Comparison of ENCODE assay signal across 11 cellular contexts in the genomic region with DNA sequence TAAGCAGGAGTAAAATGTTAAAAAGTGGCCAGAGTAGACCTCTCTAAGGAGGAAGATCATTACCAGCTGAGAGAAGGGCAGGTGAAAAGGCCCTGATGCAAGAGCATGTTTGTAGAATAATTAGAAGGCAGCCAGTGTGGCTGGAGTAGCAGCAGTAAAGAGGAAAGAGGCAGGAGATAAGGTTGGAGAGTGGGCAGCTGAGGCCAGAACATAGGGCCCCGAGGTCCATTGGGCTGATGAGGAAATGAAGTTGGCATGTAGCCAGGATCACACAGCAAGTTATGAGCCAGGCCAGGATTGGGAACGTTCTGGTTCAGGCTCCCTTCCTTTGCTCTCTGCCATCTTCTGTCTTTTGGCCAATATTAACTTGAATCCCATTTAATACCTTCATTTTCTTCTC. TPM values are rescaled to one million over a fixed set of nuclear protein-coding genes. Genes with fewer than 3 reads are reported as not detected.
A peak's percentile ranks its signal among the peaks of the same experiment; 100 is the strongest.
DNase-seq lines count a peak whose midpoint lies in the region; ATAC-seq and TF ChIP-seq lines count a peak whose summit lies in the region.
"Had no signal": no experiment of that assay in that cellular context is flagged by ENCODE, and none has a peak within 500 bp of the region (broad histone marks: within the 10 kb centered on the region; RNA-seq: fewer than 3 reads in every experiment).

No MANE protein-coding gene starts in this region.

- peaks cover 66% of the 10 kb centered on the region for H3K4me1 Mint-ChIP-seq in activated naive CD8-positive, alpha-beta T cell treated with anti-CD3 and anti-CD28 coated beads, Interleukin-2, amount 50 U/mL, for 24 hours
- H3K4me1 Mint-ChIP-seq in activated naive CD8-positive, alpha-beta T cell treated with anti-CD3 and anti-CD28 coated beads for 36 hours = peaks cover 68% of the 10 kb centered on the region

- WGBS in right lobe of liver (ENCODE audit: insufficient coverage, low coverage, low lambda C conversion rate, missing lambda C conversion rate) = 6% methylated on average over 2 of the region's 2 CpGs

- DNase-seq in activated naive CD8-positive, alpha-beta T cell treated with anti-CD3 and anti-CD28 coated beads, Interleukin-2, amount 50 U/mL, for 24 hours = no peak
- no peak for DNase-seq in activated naive CD8-positive, alpha-beta T cell treated with anti-CD3 and anti-CD28 coated beads for 36 hours
- DNase-seq in cerebellar cortex (ENCODE audit: low spot score) = peak; percentile 64
- DNase-seq in right lobe of liver = peak in 1 of 3 donors; percentile 65
- peak; percentile 33 to 43 for DNase-seq in uterus
- DNase-seq in activated CD4-positive, alpha-beta T cell treated with anti-CD3 and anti-CD28 coated beads for 4 hours = no peak
- DNase-seq: activated T-cell treated with anti-CD3 and anti-CD28 coated beads, Interleukin-2, amount 50 U/mL, for 48 hours; Kasumi-1; T-helper 9 cell had no signal

- H3K36me3 ChIP-seq in right lobe of liver (no peaks in the 10 kb centered on the region), uterus (no peaks in the 10 kb centered on the region)

- no peaks in the 10 kb centered on the region for H3K9me3 ChIP-seq in right lobe of liver
- H3K9me3 ChIP-seq in uterus = no peaks in the 10 kb centered on the region

- H3K27me3 ChIP-seq in right lobe of liver (no peaks in the 10 kb centered on the region), uterus (no peaks in the 10 kb centered on the region)

- H3K27ac ChIP-seq in right lobe of liver (no peak overlapping the region), uterus (no peak overlapping the region)

- TF ChIP-seq POLR2A in right lobe of liver (IDR thresholded peaks at IDR 0.05) = no peak
- TF ChIP-seq POLR2A in uterus (IDR thresholded peaks at IDR 0.05) = no peak

- H3K4me1 ChIP-seq in right lobe of liver = peaks cover 0 to 10% (median 4%) of the 10 kb centered on the region in 4 donors
- peaks cover 3 to 9% of the 10 kb centered on the region in 2 donors for H3K4me1 ChIP-seq in uterus

- peaks cover 7% of the 10 kb centered on the region for H3K36me3 Mint-ChIP-seq in activated naive CD8-positive, alpha-beta T cell treated with anti-CD3 and anti-CD28 coated beads, Interleukin-2, amount 50 U/mL, for 24 hours (ENCODE audit: low read depth)
- peaks cover 11% of the 10 kb centered on the region for H3K36me3 Mint-ChIP-seq in activated naive CD8-positive, alpha-beta T cell treated with anti-CD3 and anti-CD28 coated beads for 36 hours

- H3K27ac Mint-ChIP-seq in activated naive CD8-positive, alpha-beta T cell treated with anti-CD3 and anti-CD28 coated beads, Interleukin-2, amount 50 U/mL, for 24 hours = peak overlapping the region; percentile 56
- H3K27ac Mint-ChIP-seq in activated naive CD8-positive, alpha-beta T cell treated with anti-CD3 and anti-CD28 coated beads for 36 hours = no peak overlapping the region

- no peak overlapping the region for H3K4me3 Mint-ChIP-seq in activated naive CD8-positive, alpha-beta T cell treated with anti-CD3 and anti-CD28 coated beads, Interleukin-2, amount 50 U/mL, for 24 hours
- no peak overlapping the region for H3K4me3 Mint-ChIP-seq in activated naive CD8-positive, alpha-beta T cell treated with anti-CD3 and anti-CD28 coated beads for 36 hours

- H3K4me3 ChIP-seq in right lobe of liver (no peak overlapping the region), uterus (no peak overlapping the region)

- no peak for TF ChIP-seq CTCF in right lobe of liver (IDR thresholded peaks at IDR 0.05)
- no peak for TF ChIP-seq CTCF in uterus (IDR thresholded peaks at IDR 0.05)

- no peak for ATAC-seq in activated naive CD8-positive, alpha-beta T cell treated with anti-CD3 and anti-CD28 coated beads, Interleukin-2, amount 50 U/mL, for 24 hours
- peak; percentile 77 to 88 (median 84) for ATAC-seq in right lobe of liver
- no peak for ATAC-seq in HG03354 (IDR thresholded peaks at IDR 0.05; ENCODE audit: poor library complexity, severe bottlenecking, unreplicated experiment)
- ATAC-seq in GM19324 (IDR thresholded peaks at IDR 0.05; ENCODE audit: low FRiP score, unreplicated experiment) = no peak

- H3K9me3 Mint-ChIP-seq in activated naive CD8-positive, alpha-beta T cell treated with anti-CD3 and anti-CD28 coated beads, Interleukin-2, amount 50 U/mL, for 24 hours = no peaks in the 10 kb centered on the region
- H3K9me3 Mint-ChIP-seq in activated naive CD8-positive, alpha-beta T cell treated with anti-CD3 and anti-CD28 coated beads for 36 hours = no peaks in the 10 kb centered on the region

- intact Hi-C loops in right lobe of liver (cut with DNase I) = no loop called here
- intact Hi-C loops in uterus (cut with DNase I; ENCODE audit: low total_unique reads) = no loop called here

- H3K27me3 Mint-ChIP-seq in activated naive CD8-positive, alpha-beta T cell treated with anti-CD3 and anti-CD28 coated beads, Interleukin-2, amount 50 U/mL, for 24 hours = no peaks in the 10 kb centered on the region
- H3K27me3 Mint-ChIP-seq in activated naive CD8-positive, alpha-beta T cell treated with anti-CD3 and anti-CD28 coated beads for 36 hours = no peaks in the 10 kb centered on the region

RNA-seq across cellular contexts. Expression of gene RALY, which starts 51.6 kb away (rescaled TPM):
- total RNA-seq in activated naive CD8-positive, alpha-beta T cell treated with anti-CD3 and anti-CD28 coated beads for 36 hours = 100 to 1,000 TPM; 147 to 148 TPM
- total RNA-seq in right lobe of liver (10 to 100 TPM; 24.8 to 42.1 (median 33.4) TPM), uterus (100 to 1,000 TPM in 1 of 4 donors, 10 to 100 TPM in 3; 23.2 to 101 (median 87.5) TPM)

Comparison
In these comparisons a context has a peak if more than half of its experiments do, and no peak if none do; other contexts are left out.
1. ATAC-seq: peak in right lobe of liver (4 of 4); none in activated naive CD8-positive, alpha-beta T cell treated with anti-CD3 and anti-CD28 coated beads, Interleukin-2, amount 50 U/mL, for 24 hours (single experiment), HG03354 (single experiment) and GM19324 (single experiment).
2. DNase-seq: peak in cerebellar cortex (single experiment) and uterus (2 of 2); none in activated naive CD8-positive, alpha-beta T cell treated with anti-CD3 and anti-CD28 coated beads, Interleukin-2, amount 50 U/mL, for 24 hours (single experiment), activated naive CD8-positive, alpha-beta T cell treated with anti-CD3 and anti-CD28 coated beads for 36 hours (single experiment) and activated CD4-positive, alpha-beta T cell treated with anti-CD3 and anti-CD28 coated beads for 4 hours (0 of 2).